Comparison of ENCODE assay signal across 12 cellular contexts in the genomic region with DNA sequence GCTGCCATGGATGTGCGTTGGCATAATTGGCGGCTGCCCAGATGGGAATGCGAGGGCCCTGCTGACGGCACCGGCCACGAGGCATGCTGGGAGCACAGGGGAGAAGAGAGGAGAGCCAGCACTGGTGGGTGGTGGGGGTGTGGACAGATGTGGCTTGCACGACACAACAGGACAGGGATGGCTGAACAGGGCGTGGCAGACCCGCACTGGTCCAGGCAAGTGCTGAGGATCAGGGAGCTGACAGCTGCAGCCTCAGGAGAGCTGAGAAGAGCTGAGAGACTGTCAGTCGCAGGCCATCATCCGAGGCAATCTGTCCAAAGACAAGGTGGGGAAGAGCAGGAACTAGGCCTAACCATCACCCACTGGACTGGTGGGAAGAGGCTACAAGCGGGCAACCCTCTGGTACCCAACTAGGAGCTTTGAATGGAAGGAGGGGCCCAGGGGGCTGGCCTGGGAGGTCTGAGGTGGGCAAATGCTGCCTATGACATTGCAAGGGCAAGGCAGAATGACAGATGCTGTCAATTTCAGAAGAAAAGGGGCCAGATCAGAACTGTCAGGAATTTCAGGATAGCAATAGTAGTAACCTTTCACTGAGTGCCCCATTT. TPM values are rescaled to one million over a fixed set of nuclear protein-coding genes. Genes with fewer than 3 reads are reported as not detected.
A peak's percentile ranks its signal among the peaks of the same experiment; 100 is the strongest.
DNase-seq lines count a peak whose midpoint lies in the region; FAIRE-seq and TF ChIP-seq lines count a peak whose summit lies in the region.
"Had no signal": no experiment of that assay in that cellular context is flagged by ENCODE, and none has a peak within 500 bp of the region (broad histone marks: within the 10 kb centered on the region; RNA-seq: fewer than 3 reads in every experiment).

No MANE protein-coding gene starts in this region.

- TF ChIP-seq POLR2A in sigmoid colon (IDR thresholded peaks at IDR 0.05) = no peak
- TF ChIP-seq POLR2A in GM12891 (IDR thresholded peaks at IDR 0.05; ENCODE audit: low read depth, low read length) = no peak

- H3K27me3 Mint-ChIP-seq in T-helper 2 cell treated with Interferon-gamma antibody and Interleukin-4, amounts not matched to agents 5 μg/mL and 100 μg/mL, for 36 hours (ENCODE audit: low read depth) = no peaks in the 10 kb centered on the region
- H3K27me3 Mint-ChIP-seq: dendritic cell treated with granulocyte-macrophage colony-stimulating factor and Interleukin-4, amounts not matched to agents 40 ng/mL and 50 ng/mL, for 4 days; IgD-negative memory B cell had no signal

- no peak for FAIRE-seq in GM12891 (lab: Jason Lieb, UNC)
- FAIRE-seq in GM19239 (lab: Jason Lieb, UNC) = no peak

- H3K27me3 ChIP-seq in fibroblast of lung (ENCODE audit: control insufficient read depth, insufficient read depth, low read length) = no peaks in the 10 kb centered on the region
- no peaks in the 10 kb centered on the region for H3K27me3 ChIP-seq in sigmoid colon

- CTCF ChIA-PET in RWPE1 (lab: Yijun Ruan, JAX) = no interaction called here

- H3K36me3 ChIP-seq in fibroblast of lung (ENCODE audit: control insufficient read depth, insufficient read depth, low read length) (peaks cover 12% of the 10 kb centered on the region), sigmoid colon (peaks cover 9 to 33% (median 19%) of the 10 kb centered on the region in 4 donors)

- peaks cover 27% of the 10 kb centered on the region for H3K36me3 Mint-ChIP-seq in T-helper 2 cell treated with Interferon-gamma antibody and Interleukin-4, amounts not matched to agents 5 μg/mL and 100 μg/mL, for 36 hours (ENCODE audit: low read depth)

- POLR2A ChIA-PET in RWPE1 (lab: Yijun Ruan, JAX; ENCODE audit: low non-redundant PET) = no interaction called here

- H3K79me2 ChIP-seq in fibroblast of lung (ENCODE audit: control insufficient read depth, insufficient read depth, low read length) = peaks cover 47% of the 10 kb centered on the region

- H3K4me3 Mint-ChIP-seq in T-helper 2 cell treated with Interferon-gamma antibody and Interleukin-4, amounts not matched to agents 5 μg/mL and 100 μg/mL, for 36 hours = peak overlapping the region; percentile 97

- H3K27ac ChIP-seq in RWPE1 (peak overlapping the region; percentile 93), fibroblast of lung (ENCODE audit: insufficient read depth, low read length) (no peak overlapping the region), sigmoid colon (no peak overlapping the region)
- H3K27ac ChIP-seq: thoracic aorta had no signal

- no peak overlapping the region for H3K27ac Mint-ChIP-seq in T-helper 2 cell treated with Interferon-gamma antibody and Interleukin-4, amounts not matched to agents 5 μg/mL and 100 μg/mL, for 36 hours

- no peak overlapping the region for H2AFZ ChIP-seq in fibroblast of lung (ENCODE audit: low read length)

- DNase-seq in T-helper 2 cell treated with Interferon-gamma antibody and Interleukin-4, amounts not matched to agents 5 μg/mL and 100 μg/mL, for 36 hours (ENCODE audit: low spot score) = no peak
- DNase-seq in T-helper 2 cell (no peak), RWPE1 (ENCODE audit: low spot score) (no peak), fibroblast of lung (ENCODE audit: low read depth in 2 of 2) (no peak), sigmoid colon (peak; percentile 69), GM12891 (ENCODE audit: insufficient read length, low spot score) (no peak), SKM-1 (lab: John Stamatoyannopoulos, UW; ENCODE audit: unreplicated experiment) (no peak), GM19239 (ENCODE audit: insufficient read length, low spot score) (no peak)
- DNase-seq: H9 had no signal

- TF ChIP-seq CTCF in RWPE1 (conservative IDR thresholded peaks at IDR 0.05; ENCODE audit: low read depth) (no peak), fibroblast of lung (conservative IDR thresholded peaks at IDR 0.05 in 1 of 2, IDR thresholded peaks at IDR 0.05 in 1 of 2; ENCODE audit: low read depth in 1 of 2, low read length in 2 of 2) (no peak), sigmoid colon (IDR thresholded peaks at IDR 0.05) (no peak)

- H3K4me1 Mint-ChIP-seq in T-helper 2 cell treated with Interferon-gamma antibody and Interleukin-4, amounts not matched to agents 5 μg/mL and 100 μg/mL, for 36 hours (ENCODE audit: low read depth) = peaks cover 22% of the 10 kb centered on the region

- H3K9ac ChIP-seq in fibroblast of lung (ENCODE audit: insufficient read depth, low read length) = no peak overlapping the region

- H3K4me1 ChIP-seq in fibroblast of lung (ENCODE audit: control insufficient read depth, extremely low read depth, insufficient read depth, low read length) = peaks cover 6% of the 10 kb centered on the region
- H3K4me1 ChIP-seq in sigmoid colon = peaks cover 0 to 38% (median 27%) of the 10 kb centered on the region in 4 donors

- H3K4me3 ChIP-seq in fibroblast of lung (replicated peaks in 1 of 4; ENCODE audit: control extremely low read depth in 1 of 4, insufficient read depth in 1 of 4, low read depth in 3 of 4, low read length in 4 of 4) = peak overlapping the region in 3 of 4 experiments; percentile 6 to 94 (median 93)
- no peak overlapping the region for H3K4me3 ChIP-seq in sigmoid colon

- no peaks in the 10 kb centered on the region for H3K9me3 ChIP-seq in fibroblast of lung (ENCODE audit: control insufficient read depth, insufficient read depth, low read depth, low read length)
- no peaks in the 10 kb centered on the region for H3K9me3 ChIP-seq in sigmoid colon
- H3K9me3 ChIP-seq: thoracic aorta had no signal

- peak overlapping the region; percentile 99 for H3K4me2 ChIP-seq in fibroblast of lung (ENCODE audit: extremely low read depth, insufficient read depth, low read length)

- 89 to 95% methylated on average over 12 of the region's 12 CpGs for WGBS in sigmoid colon, 2 donors

- no peaks in the 10 kb centered on the region for H3K9me3 Mint-ChIP-seq in T-helper 2 cell treated with Interferon-gamma antibody and Interleukin-4, amounts not matched to agents 5 μg/mL and 100 μg/mL, for 36 hours
- H3K9me3 Mint-ChIP-seq: dendritic cell treated with granulocyte-macrophage colony-stimulating factor and Interleukin-4, amounts not matched to agents 40 ng/mL and 50 ng/mL, for 4 days; H9; IgD-negative memory B cell had no signal

- TF ChIP-seq EP300 in sigmoid colon (IDR thresholded peaks at IDR 0.05) = no peak

- H4K20me1 ChIP-seq in fibroblast of lung (ENCODE audit: control insufficient read depth, extremely low read depth, insufficient read depth, low read length) = no peaks in the 10 kb centered on the region

- intact Hi-C loops in sigmoid colon (cut with DNase I) = loop anchor here (10.0 kb wide), 2 partner anchors 283 to 407 kb away; partner anchors contain the start of genes C22orf39 and ZDHHC8

TF ChIP-seq in GM12891, 5 proteins besides CTCF, POLR2A, EP300 and RAD21:
- no peak for TF ChIP-seq SPI1 (IDR thresholded peaks at IDR 0.05; ENCODE audit: low read depth, low read length)
- no peak for TF ChIP-seq POLR2AphosphoS5 (IDR thresholded peaks at IDR 0.05; ENCODE audit: low read depth, low read length)
- no peak for TF ChIP-seq TAF1 (IDR thresholded peaks at IDR 0.05; ENCODE audit: low read depth, low read length)
- TF ChIP-seq PAX5 (IDR thresholded peaks at IDR 0.05; ENCODE audit: insufficient read depth, low read length, severe bottlenecking) = no peak
- no peak for TF ChIP-seq POU2F2 (IDR thresholded peaks at IDR 0.05; ENCODE audit: low read depth, low read length)

RNA-seq across cellular contexts. Expression of gene GNB1L, which starts 2.4 kb away (rescaled TPM):
- 6.4 and 7.8 TPM in 2 replicates for total RNA-seq in fibroblast of lung
- 1.4 and 2.1 TPM in 2 replicates for polyA plus RNA-seq in fibroblast of lung
- 4.0 and 6.5 TPM in 2 replicates for polyA plus RNA-seq in fibroblast of lung (2012)
- 0.71 and 1.3 TPM in 2 replicates for polyA minus RNA-seq in fibroblast of lung (ENCODE audit: low replicate concordance)
- total RNA-seq in sigmoid colon = 10 to 100 TPM in 1 of 4 donors, 1 to 10 TPM in 3; 3.6 to 15.0 (median 5.3) TPM
- polyA plus RNA-seq in sigmoid colon = 1 to 10 TPM; 2.5 to 7.0 (median 3.0) TPM
- polyA plus RNA-seq in GM12891 (2012; ENCODE audit: low read depth, missing spikeins) = 3.5 TPM

RNA-seq across cellular contexts. Expression of gene RTL10, which starts 2.4 kb away (rescaled TPM):
- 7.3 and 7.7 TPM in 2 replicates for total RNA-seq in fibroblast of lung
- 5.6 and 6.5 TPM in 2 replicates for polyA plus RNA-seq in fibroblast of lung
- polyA plus RNA-seq in fibroblast of lung (2012) = 7.5 and 8.7 TPM in 2 replicates
- polyA minus RNA-seq in fibroblast of lung (ENCODE audit: low replicate concordance) = 22.6 and 34.5 TPM in 2 replicates
- 10 to 100 TPM in 1 of 4 donors, 1 to 10 TPM in 3; 6.6 to 15.0 (median 8.7) TPM for total RNA-seq in sigmoid colon
- 1 to 10 TPM; 1.8 to 7.8 (median 2.8) TPM for polyA plus RNA-seq in sigmoid colon
- 5.7 TPM for polyA plus RNA-seq in GM12891 (2012; ENCODE audit: low read depth, missing spikeins)

Comparison
In these comparisons a context has a peak if more than half of its experiments do, and no peak if none do; other contexts are left out.
1. H3K4me3 ChIP-seq: peak in fibroblast of lung (3 of 4); none in sigmoid colon (0 of 4).